In genomic region chr18:59202258-59202820, GRCh38 we compare ENCODE assay signal across 1 cellular context.
TF ChIP-seq lines count a peak whose summit lies in the region.

No MANE protein-coding gene starts in this region.

TF ChIP-seq in WTC11, 78 proteins besides CTCF, POLR2A, EP300 and RAD21 (continued from another document):
- no peak for TF ChIP-seq FOXP4 (CRISPR knock-in tag; IDR thresholded peaks at IDR 0.05)
- TF ChIP-seq ZNF532 (CRISPR knock-in tag; IDR thresholded peaks at IDR 0.05; ENCODE audit: borderline replicate concordance): no peak
- no peak for TF ChIP-seq TCF7 (CRISPR knock-in tag; IDR thresholded peaks at IDR 0.05; ENCODE audit: low read depth)
- no peak for TF ChIP-seq ELF4 (CRISPR knock-in tag; IDR thresholded peaks at IDR 0.05; ENCODE audit: low read depth)
- no peak for TF ChIP-seq NR1H2 (CRISPR knock-in tag; IDR thresholded peaks at IDR 0.05)
- TF ChIP-seq ZSCAN18 (CRISPR knock-in tag; IDR thresholded peaks at IDR 0.05): no peak
